In genomic region chr19:17302391-17303166, GRCh38 we compare ENCODE assay signal across 8 cellular contexts. TPM values are rescaled to one million over a fixed set of nuclear protein-coding genes. Genes with fewer than 3 reads are reported as not detected.
DNase-seq lines count a peak whose midpoint lies in the region; ATAC-seq and TF ChIP-seq lines count a peak whose summit lies in the region.

No MANE protein-coding gene starts in this region.

- peak in 3 of 10 experiments; percentile 19 to 23 (median 22) for DNase-seq in CD4-positive, alpha-beta T cell
- DNase-seq in anterior cingulate cortex (lab: John Stamatoyannopoulos, UW) = peak in 30 of 58 donors; percentile 6 to 69 (median 30)
- DNase-seq in left kidney (ENCODE audit: low read depth, low spot score) = peak; percentile 24
- DNase-seq in thoracic aorta (ENCODE audit: low spot score) = no peak
- no peak for DNase-seq in T-helper 9 cell
- DNase-seq in HT-29 (ENCODE audit: low spot score) = no peak

- no peaks in the 10 kb centered on the region for H3K36me3 ChIP-seq in Loucy (ENCODE audit: insufficient read depth, low read length)
- H3K36me3 ChIP-seq in thoracic aorta = peaks cover 4% of the 10 kb centered on the region

- intact Hi-C loops in CD4-positive, alpha-beta T cell (cut with DNase I, micrococcal nuclease) = loop anchor here in 1 of 2 experiments (1.0 kb wide), 1 partner anchor 10 kb away; no protein-coding TSS in a partner anchor

- H3K9me3 ChIP-seq in CD4-positive, alpha-beta T cell (ENCODE audit: control insufficient read depth, low read length) = no peaks in the 10 kb centered on the region
- H3K9me3 ChIP-seq in Loucy (ENCODE audit: insufficient read depth, low read depth, low read length) (0 out of 2 replicates have a peak, but pooled peaks cover 2% of the 10 kb centered on the region), thoracic aorta (no peaks in the 10 kb centered on the region)

- no peaks in the 10 kb centered on the region for H3K9me2 ChIP-seq in Loucy (replicated peaks; ENCODE audit: low read depth, low read length)

- H3K36me3 Mint-ChIP-seq in CD4-positive, alpha-beta T cell (ENCODE audit: low read depth) = peaks cover 17% of the 10 kb centered on the region

- H3K27me3 Mint-ChIP-seq in CD4-positive, alpha-beta T cell = no peaks in the 10 kb centered on the region

- peak overlapping the region; percentile 83 for H3K9ac ChIP-seq in Loucy (ENCODE audit: low read depth, low read length, poor library complexity, severe bottlenecking)

- POLR2A ChIA-PET in CD4-positive, alpha-beta T cell (lab: Charles Lee) = interaction anchor here (0.6 to 1.4 kb wide), 4 partner anchors 10 to 177 kb away, joined by 3 to 6 read pairs (median 4); partner anchors contain the start of gene ANO8

- H3K4me3 ChIP-seq in Loucy (ENCODE audit: low read length, poor library complexity, severe bottlenecking) (peak overlapping the region; percentile 77), thoracic aorta (peak overlapping the region; percentile 87)

- H3K79me2 ChIP-seq in Loucy (ENCODE audit: insufficient read depth, low read length) = peaks cover 33% of the 10 kb centered on the region

- peak overlapping the region; percentile 58 for H3K27ac Mint-ChIP-seq in CD4-positive, alpha-beta T cell

- no peak overlapping the region for H3K27ac ChIP-seq in CD4-positive, alpha-beta T cell (ENCODE audit: low read depth, low read length)
- H3K27ac ChIP-seq in thoracic aorta = peak overlapping the region; percentile 57 to 63

- TF ChIP-seq CTCF in CD4-positive, alpha-beta T cell (IDR thresholded peaks at IDR 0.05) = no peak
- TF ChIP-seq CTCF in Loucy (conservative IDR thresholded peaks at IDR 0.05; ENCODE audit: low read length) (no peak), thoracic aorta (IDR thresholded peaks at IDR 0.05) (no peak)

- peaks cover 43% of the 10 kb centered on the region for H3K4me1 Mint-ChIP-seq in CD4-positive, alpha-beta T cell (ENCODE audit: low read depth)

- H3K27me3 ChIP-seq in CD4-positive, alpha-beta T cell (ENCODE audit: control insufficient read depth, insufficient read depth, low read length) = no peaks in the 10 kb centered on the region
- H3K27me3 ChIP-seq in Loucy (ENCODE audit: insufficient read depth, low read length, poor library complexity, severe bottlenecking) (no peaks in the 10 kb centered on the region), thoracic aorta (replicated peaks; ENCODE audit: insufficient read depth) (no peaks in the 10 kb centered on the region)

- no peaks in the 10 kb centered on the region for H4K20me1 ChIP-seq in Loucy (ENCODE audit: insufficient read depth, low read length, poor library complexity, severe bottlenecking)

- peak; percentile 11 for ATAC-seq in CD4-positive, alpha-beta T cell (ENCODE audit: poor library complexity)
- ATAC-seq in thoracic aorta (ENCODE audit: insufficient number of reproducible peaks, low FRiP score, low read depth) (no peak), HG02840 (IDR thresholded peaks at IDR 0.05; ENCODE audit: low FRiP score, unreplicated experiment) (no peak)

- peak overlapping the region; percentile 77 for H2AFZ ChIP-seq in Loucy (ENCODE audit: low read length)

- H3K4me2 ChIP-seq in Loucy (ENCODE audit: low read depth, low read length, poor library complexity, severe bottlenecking) = peak overlapping the region; percentile 83

- peaks cover 26% of the 10 kb centered on the region for H3K4me1 ChIP-seq in Loucy (ENCODE audit: insufficient read depth, low read length, poor library complexity, severe bottlenecking)
- H3K4me1 ChIP-seq in thoracic aorta (ENCODE audit: control insufficient read depth in 1 of 2, low read depth in 2 of 2) = peaks cover 25 to 47% of the 10 kb centered on the region in 2 donors

- H3K9me3 Mint-ChIP-seq in CD4-positive, alpha-beta T cell = no peaks in the 10 kb centered on the region

- CTCF ChIA-PET in CD4-positive, alpha-beta T cell (lab: Charles Lee) = interaction anchor here (1.5 to 1.9 kb wide), 2 partner anchors 10 to 83 kb away, joined by 6 to 10 read pairs; no protein-coding TSS in a partner anchor

- peaks cover 9% of the 10 kb centered on the region; the same call in 1 of the 2 replicates for H3F3A ChIP-seq in Loucy (ENCODE audit: low read depth)

- peak overlapping the region; percentile 94 for H3K4me3 Mint-ChIP-seq in CD4-positive, alpha-beta T cell

RNA-seq across cellular contexts. Expression of gene ABHD8, which starts 0.6 kb away (rescaled TPM):
- total RNA-seq in CD4-positive, alpha-beta T cell = 1 to 10 TPM; 4.4 to 4.6 TPM
- total RNA-seq in thoracic aorta = 10 to 100 TPM in 1 of 2 donors, 1 to 10 TPM in 1; 9.8 to 24.0 TPM
- 3.4 and 5.3 TPM in 2 replicates for total RNA-seq in HT-29 (2014; rRNA removed; shearing (Covaris generic))

RNA-seq across cellular contexts. Expression of gene MRPL34, which starts 3.1 kb away (rescaled TPM):
- total RNA-seq in CD4-positive, alpha-beta T cell = 10 to 100 TPM; 28.4 to 28.7 TPM
- total RNA-seq in thoracic aorta = 100 to 1,000 TPM; 132 to 140 TPM
- total RNA-seq in HT-29 (2014; rRNA removed; shearing (Covaris generic)) = 94.6 and 106 TPM in 2 replicates

RNA-seq across cellular contexts. Expression of gene DDA1, which starts 6.8 kb away (rescaled TPM):
- total RNA-seq in CD4-positive, alpha-beta T cell = 10 to 100 TPM; 41.4 to 43.4 TPM
- total RNA-seq in thoracic aorta = 10 to 100 TPM in 1 of 2 donors, 1 to 10 TPM in 1; 8.9 to 13.5 TPM
- total RNA-seq in HT-29 (2014; rRNA removed; shearing (Covaris generic)) = 24.6 and 32.4 TPM in 2 replicates

RNA-seq across cellular contexts. Expression of gene ANKLE1, which starts 20.9 kb away (rescaled TPM):
- total RNA-seq in CD4-positive, alpha-beta T cell = 1 to 10 TPM in 1 of 2 experiments, under 1 TPM in 1; 0.85 to 1.9 TPM
- 1 to 10 TPM in 1 of 2 donors, not detected in 1; 1.2 TPM for total RNA-seq in thoracic aorta
- total RNA-seq in HT-29 (2014; rRNA removed; shearing (Covaris generic)) = 0.08 and 1.4 TPM in 2 replicates

RNA-seq across cellular contexts. Expression of gene ANO8, which starts 32.1 kb away (rescaled TPM):
- 10 to 100 TPM; 15.3 TPM for total RNA-seq in CD4-positive, alpha-beta T cell
- total RNA-seq in thoracic aorta = 10 to 100 TPM in 1 of 2 donors, 1 to 10 TPM in 1; 9.5 to 13.4 TPM
- total RNA-seq in HT-29 (2014; rRNA removed; shearing (Covaris generic)) = 2.2 and 2.4 TPM in 2 replicates

Comparison
In these comparisons a context has a peak if more than half of its experiments do, and no peak if none do; other contexts are left out.
1. DNase-seq: peak in anterior cingulate cortex (30 of 58) and left kidney (single experiment); none in thoracic aorta (single experiment), T-helper 9 cell (single experiment) and HT-29 (single experiment).